In genomic region chr6:75345413-75345812, GRCh38 we compare ENCODE assay signal across 16 cellular contexts.
DNase-seq lines count a peak whose midpoint lies in the region; ATAC-seq and TF ChIP-seq lines count a peak whose summit lies in the region.
"Had no signal": no experiment of that assay in that cellular context is flagged by ENCODE, and none has a peak within 500 bp of the region (broad histone marks: within the 10 kb centered on the region; RNA-seq: fewer than 3 reads in every experiment).

No MANE protein-coding gene starts in this region.

- DNase-seq in BE2C (peak; percentile 81), ELF-1 (ENCODE audit: low read depth, low spot score) (peak; percentile 56), SJCRH30 (peak; percentile 45 to 64), left kidney (ENCODE audit: low read depth, low spot score) (peak; percentile 25), HT-29 (ENCODE audit: low spot score) (no peak), AG08395 (ENCODE audit: low spot score) (no peak)
- DNase-seq: Calu3; CD4-positive, alpha-beta T cell; GM23248; NCI-H1048; NCI-H1694; NCI-H446 treated with DMSO at 0.1 percent for 48 hours; OCI-M1 had no signal

- H3K4me1 ChIP-seq in BE2C (peaks cover 21% of the 10 kb centered on the region), SJCRH30 (peaks cover 5% of the 10 kb centered on the region; the same call in 1 of the 2 replicates)

- no peak for ATAC-seq in GM18520 (IDR thresholded peaks at IDR 0.05; ENCODE audit: unreplicated experiment)

- no peaks in the 10 kb centered on the region for H3K36me3 ChIP-seq in BE2C
- H3K36me3 ChIP-seq in SJCRH30: no peaks in the 10 kb centered on the region

- H3K27me3 ChIP-seq in BE2C: no peaks in the 10 kb centered on the region
- no peaks in the 10 kb centered on the region; the same call in 1 of the 2 replicates for H3K27me3 ChIP-seq in SJCRH30

- no peak overlapping the region for H3K27ac ChIP-seq in SJCRH30
- H3K27ac ChIP-seq: GM23248, HL-60, KMS-11 had no signal

- no peaks in the 10 kb centered on the region for H3K9me3 ChIP-seq in BE2C
- no peaks in the 10 kb centered on the region for H3K9me3 ChIP-seq in SJCRH30 (replicated peaks)

- H3K4me3 ChIP-seq in BE2C (ENCODE audit: low read depth, low read length) (no peak overlapping the region), SJCRH30 (no peak overlapping the region)
- H3K4me3 ChIP-seq: GM23248 had no signal

- no peak for TF ChIP-seq CTCF in BE2C (IDR thresholded peaks at IDR 0.05; ENCODE audit: low read depth, low read length)

Comparison
In these comparisons a context has a peak if more than half of its experiments do, and no peak if none do; other contexts are left out.
1. DNase-seq: peak in BE2C (single experiment), ELF-1 (single experiment), SJCRH30 (2 of 2) and left kidney (single experiment); none in HT-29 (single experiment) and AG08395 (single experiment).